7 cellular contexts compared by ENCODE assay signal in genomic region chr22:26484360-26484706, GRCh38. TPM values are rescaled to one million over a fixed set of nuclear protein-coding genes. Genes with fewer than 3 reads are reported as not detected.
A peak's percentile ranks its signal among the peaks of the same experiment; 100 is the strongest.
DNase-seq lines count a peak whose midpoint lies in the region; ATAC-seq, FAIRE-seq and TF ChIP-seq lines count a peak whose summit lies in the region.

No MANE protein-coding gene starts in this region.

- peak overlapping the region; percentile 97 for H3K4me3 ChIP-seq in fibroblast of the aortic adventitia (ENCODE audit: low read depth, low read length)
- H3K4me3 ChIP-seq in small intestine (ENCODE audit: low read depth in 1 of 2, low read length in 2 of 2): peak overlapping the region; percentile 62 to 82

- H3K27ac ChIP-seq in small intestine (ENCODE audit: low read depth in 1 of 2, low read length in 1 of 2): peak overlapping the region; percentile 90 to 96

- WGBS in small intestine, 3 donors: 4 to 5% (median 4%) methylated on average over 6 of the region's 6 CpGs

- H3K4me1 ChIP-seq in small intestine (ENCODE audit: control insufficient read depth in 2 of 2, insufficient read depth in 1 of 2, low read depth in 1 of 2, low read length in 1 of 2): peaks cover 5 to 15% of the 10 kb centered on the region in 2 donors

- peak; percentile 14 for DNase-seq in T follicular helper cell (ENCODE audit: low read depth)
- no peak for DNase-seq in fibroblast of the aortic adventitia (ENCODE audit: low read depth)
- DNase-seq in small intestine: no peak
- no peak for DNase-seq in inferior parietal cortex (ENCODE audit: extremely low spot score)
- no peak for DNase-seq in KG1 (lab: John Stamatoyannopoulos, UW)
- no peak for DNase-seq in NOMO-1 (lab: John Stamatoyannopoulos, UW; ENCODE audit: unreplicated experiment in 2 of 2)

- H3K27me3 ChIP-seq in small intestine (ENCODE audit: control insufficient read depth in 2 of 2, insufficient read depth in 2 of 2, low read length in 2 of 2): no peaks in the 10 kb centered on the region

- no peak for TF ChIP-seq CTCF in fibroblast of the aortic adventitia (IDR thresholded peaks at IDR 0.05; ENCODE audit: insufficient read depth, low read length)

- H3K9me3 ChIP-seq in small intestine (ENCODE audit: control insufficient read depth, low read depth): no peaks in the 10 kb centered on the region

- peaks cover 3 to 7% of the 10 kb centered on the region in 2 donors for H3K36me3 ChIP-seq in small intestine (ENCODE audit: control insufficient read depth in 2 of 2, insufficient read depth in 2 of 2, low read length in 2 of 2)

- peak; percentile 7 for ATAC-seq in GM21737 (IDR thresholded peaks at IDR 0.05; ENCODE audit: unreplicated experiment)

- no peak for FAIRE-seq in small intestine (lab: Jason Lieb, UNC)

RNA-seq across cellular contexts. Expression of gene SRRD, which starts 0.7 kb away (rescaled TPM):
- 15.7 and 27.1 TPM in 2 replicates for total RNA-seq in fibroblast of the aortic adventitia (ENCODE audit: low replicate concordance)
- polyA plus RNA-seq in small intestine: 10 to 100 TPM in 1 of 3 donors, 1 to 10 TPM in 2; 9.2 to 17.6 (median 9.4) TPM

RNA-seq across cellular contexts. Expression of gene HPS4, which starts 0.8 kb away (rescaled TPM):
- total RNA-seq in fibroblast of the aortic adventitia (ENCODE audit: low replicate concordance): 38.5 and 72.4 TPM in 2 replicates
- 10 to 100 TPM in 2 of 3 donors, 1 to 10 TPM in 1; 9.8 to 14.9 (median 13.8) TPM for polyA plus RNA-seq in small intestine

RNA-seq across cellular contexts. Expression of gene TFIP11, which starts 27.9 kb away (rescaled TPM):
- 25.4 and 45.7 TPM in 2 replicates for total RNA-seq in fibroblast of the aortic adventitia (ENCODE audit: low replicate concordance)
- polyA plus RNA-seq in small intestine: 10 to 100 TPM; 14.5 to 32.7 (median 32.4) TPM

RNA-seq across cellular contexts. Expression of gene ASPHD2, which starts 55.3 kb away (rescaled TPM):
- total RNA-seq in fibroblast of the aortic adventitia (ENCODE audit: low replicate concordance): 2.9 and 4.2 TPM in 2 replicates
- 1 to 10 TPM in 1 of 3 donors, under 1 TPM in 2; 0.45 to 1.8 (median 0.54) TPM for polyA plus RNA-seq in small intestine
